2 cellular contexts compared by ENCODE assay signal in genomic region chr19:34362679-34363069, GRCh38.
TF ChIP-seq lines count a peak whose summit lies in the region.

No MANE protein-coding gene starts in this region.

TF ChIP-seq in HepG2, 621 proteins besides CTCF, POLR2A, EP300 and RAD21 (continues in another document):
- TF ChIP-seq TAF15 (IDR thresholded peaks at IDR 0.05; ENCODE audit: low read depth, low read length, poor library complexity, severe bottlenecking): no peak
- TF ChIP-seq KDM5B (CRISPR knock-in tag; IDR thresholded peaks at IDR 0.05; ENCODE audit: borderline replicate concordance): 0 out of 2 replicates have a peak, but pooled peaks have one; percentile 41
- TF ChIP-seq TFDP2 (CRISPR knock-in tag; IDR thresholded peaks at IDR 0.05): no peak
- no peak for TF ChIP-seq GABPA (IDR thresholded peaks at IDR 0.05; ENCODE audit: low read depth, low read length)
- TF ChIP-seq GABPA (CRISPR knock-in tag; IDR thresholded peaks at IDR 0.05; ENCODE audit: low read depth): no peak
- TF ChIP-seq ZBTB7B (CRISPR knock-in tag; IDR thresholded peaks at IDR 0.05): 0 out of 2 replicates have a peak, but pooled peaks have one; percentile 4
- TF ChIP-seq ZNF609 (CRISPR knock-in tag; IDR thresholded peaks at IDR 0.05; ENCODE audit: borderline replicate concordance): no peak
- peak; percentile 50; the same call in 1 of the 2 replicates for TF ChIP-seq BORCS8-MEF2B (CRISPR knock-in tag; IDR thresholded peaks at IDR 0.05)
- no peak for TF ChIP-seq ZBTB25 (CRISPR knock-in tag; IDR thresholded peaks at IDR 0.05)
- no peak for TF ChIP-seq GPN1 (CRISPR knock-in tag; IDR thresholded peaks at IDR 0.05; ENCODE audit: borderline replicate concordance)
- TF ChIP-seq ZGPAT (CRISPR knock-in tag; IDR thresholded peaks at IDR 0.05): no peak
- 0 out of 2 replicates have a peak, but pooled peaks have one; percentile 55 for TF ChIP-seq THAP7 (CRISPR knock-in tag; IDR thresholded peaks at IDR 0.05)
- TF ChIP-seq RELA (CRISPR knock-in tag; IDR thresholded peaks at IDR 0.05): no peak

TF ChIP-seq in WTC11, 78 proteins besides CTCF, POLR2A, EP300 and RAD21:
- TF ChIP-seq IRF2 (CRISPR knock-in tag; IDR thresholded peaks at IDR 0.05; ENCODE audit: borderline replicate concordance, low read depth) (no peak), ZNF396 (CRISPR knock-in tag; IDR thresholded peaks at IDR 0.05; ENCODE audit: borderline replicate concordance) (no peak), EMX1 (CRISPR knock-in tag; IDR thresholded peaks at IDR 0.05) (no peak), AFF4 (CRISPR knock-in tag; IDR thresholded peaks at IDR 0.05; ENCODE audit: borderline replicate concordance) (no peak), NR3C1 (CRISPR knock-in tag; conservative IDR thresholded peaks at IDR 0.05; ENCODE audit: low read depth) (no peak), PRDM15 (CRISPR knock-in tag; IDR thresholded peaks at IDR 0.05) (no peak), SMAD3 (CRISPR knock-in tag; IDR thresholded peaks at IDR 0.05; ENCODE audit: borderline replicate concordance) (no peak), TEAD1 (CRISPR knock-in tag; IDR thresholded peaks at IDR 0.05) (no peak), ZNF232 (CRISPR knock-in tag; IDR thresholded peaks at IDR 0.05) (no peak), ETV6 (CRISPR knock-in tag; IDR thresholded peaks at IDR 0.05) (no peak), FOXP4 (CRISPR knock-in tag; IDR thresholded peaks at IDR 0.05) (no peak), CREB1 (CRISPR knock-in tag; IDR thresholded peaks at IDR 0.05) (no peak)
